ENCODE assay signal across 20 cellular contexts in the genomic region with DNA sequence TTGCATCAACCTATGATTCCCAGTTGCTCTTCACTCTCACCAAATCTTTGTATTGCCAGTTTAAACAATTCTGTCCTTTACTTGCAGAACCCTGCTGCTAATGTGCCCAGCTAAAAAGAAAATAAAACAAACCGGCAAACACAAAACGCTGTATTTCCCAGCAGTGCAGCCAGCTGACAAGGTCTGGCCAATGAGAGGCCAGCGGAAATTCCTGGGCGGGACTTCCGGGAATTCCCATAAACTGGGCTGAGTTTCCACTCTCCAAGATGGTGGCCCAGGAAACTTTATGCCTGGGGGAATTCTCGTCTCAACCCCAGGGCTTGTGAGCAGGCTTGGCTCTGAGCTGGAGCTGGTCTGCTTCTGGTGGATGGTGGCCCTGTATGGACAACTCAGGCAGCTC.
"Had no signal": no experiment of that assay in that cellular context is flagged by ENCODE, and none has a peak within 500 bp of the region (broad histone marks: within the 10 kb centered on the region; RNA-seq: fewer than 3 reads in every experiment).

No MANE protein-coding gene starts in this region.

- ATAC-seq: effector memory CD8-positive, alpha-beta T cell; gastroesophageal sphincter; left lobe of liver; naive thymus-derived CD4-positive, alpha-beta T cell; psoas muscle; right lobe of liver; stimulated activated effector memory CD8-positive, alpha-beta T cell treated with anti-CD3 and anti-CD28 coated beads, Interleukin-12 subunit alpha, Interleukin-12 subunit beta, amount 100 ng/mL, for 72 hours; stimulated activated naive CD8-positive, alpha-beta T cell treated with anti-CD3 and anti-CD28 coated beads, Interleukin-15, Interleukin-2, amounts not matched to agents 100 U/mL and 50 U/mL, for 24 hours; upper lobe of right lung had no signal

- DNase-seq: effector memory CD8-positive, alpha-beta T cell; esophagus squamous epithelium; glutamatergic neuron; islet precursor cell; mammary epithelial cell; naive thymus-derived CD4-positive, alpha-beta T cell; nephron progenitor cell; psoas muscle; retina; right lobe of liver; stimulated activated CD4-positive, alpha-beta T cell treated with anti-CD3 and anti-CD28 coated beads, Interleukin-4, amount 100 ng/mL, for 1 hour; stimulated activated CD8-positive, alpha-beta memory T cell treated with anti-CD3 and anti-CD28 coated beads, Interleukin-4, amount 100 ng/mL, for 48 hours; stimulated activated naive CD8-positive, alpha-beta T cell treated with anti-CD3 and anti-CD28 coated beads, Interleukin-15, Interleukin-2, amounts not matched to agents 100 U/mL and 50 U/mL, for 24 hours; upper lobe of right lung had no signal

- H3K27ac ChIP-seq: esophagus squamous epithelium, gastroesophageal sphincter, neutrophil, psoas muscle, right lobe of liver, tibial nerve, upper lobe of right lung, vagina had no signal

- H3K4me1 ChIP-seq: psoas muscle, right lobe of liver, upper lobe of right lung had no signal

- H3K27me3 ChIP-seq: right lobe of liver had no signal

- H3K9me3 ChIP-seq: gastroesophageal sphincter, neutrophil, psoas muscle, right lobe of liver, upper lobe of right lung, vagina had no signal

- H3K4me3 ChIP-seq: esophagus squamous epithelium, gastroesophageal sphincter, psoas muscle, right lobe of liver, tibial nerve, upper lobe of right lung, vagina had no signal

- H3K36me3 ChIP-seq: esophagus squamous epithelium, gastroesophageal sphincter, neutrophil, right lobe of liver, tibial nerve, upper lobe of right lung, vagina had no signal
